Comparison of ENCODE assay signal across 19 cellular contexts in the genomic region with DNA sequence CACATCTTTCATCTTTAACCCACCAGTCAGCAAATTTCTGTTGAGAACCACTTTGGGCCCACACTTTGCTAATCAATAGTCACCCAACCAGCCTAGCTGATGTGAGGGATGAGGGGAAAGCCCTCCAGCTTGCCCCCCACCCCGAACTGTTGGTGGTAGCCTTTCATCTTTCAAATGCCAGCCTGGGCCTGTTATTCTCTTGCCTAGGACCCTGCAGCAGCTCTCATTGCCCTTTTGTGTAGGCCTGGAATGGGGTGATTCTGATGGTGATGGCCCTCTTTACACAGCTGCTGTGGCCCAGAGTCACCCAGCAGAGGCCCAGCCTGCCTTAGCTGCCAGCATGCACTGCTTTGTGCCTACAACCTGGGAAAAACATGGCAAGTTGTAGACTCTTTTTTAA.
DNase-seq lines count a peak whose midpoint lies in the region; ATAC-seq, FAIRE-seq and TF ChIP-seq lines count a peak whose summit lies in the region.
"Had no signal": no experiment of that assay in that cellular context is flagged by ENCODE, and none has a peak within 500 bp of the region (broad histone marks: within the 10 kb centered on the region; RNA-seq: fewer than 3 reads in every experiment).

No MANE protein-coding gene starts in this region.

- H3K4me2 ChIP-seq in HepG2 (ENCODE audit: low read depth, low read length): no peak overlapping the region
- no peak overlapping the region for H3K4me2 ChIP-seq in K562 (ENCODE audit: insufficient read depth, low read length)

- H3K36me3 ChIP-seq in HepG2 (replicated peaks in 1 of 2; ENCODE audit: control insufficient read depth in 1 of 2, insufficient read depth in 2 of 2, low read length in 2 of 2) (no peaks in the 10 kb centered on the region), right lobe of liver (no peaks in the 10 kb centered on the region), K562 (ENCODE audit: control insufficient read depth, insufficient read depth, low read length) (no peaks in the 10 kb centered on the region)

- H2AFZ ChIP-seq in HepG2 (ENCODE audit: low read length) (no peak overlapping the region), K562 (ENCODE audit: low read depth, low read length) (no peak overlapping the region)

- in situ Hi-C loops in HepG2 (cut with HindIII; ENCODE audit: extremely low pct_ligation_motif_present, low pct_unique_long_range_greater_than_20kb): no loop called here
- in situ Hi-C loops in K562 (cut with MboI): no loop called here

- ATAC-seq in HepG2 (no peak), right lobe of liver (no peak), K562 (no peak)
- no peak for ATAC-seq in effector memory CD8-positive, alpha-beta T cell (replicated peaks)
- ATAC-seq: GM12878 had no signal

- peaks cover 10 to 27% of the 10 kb centered on the region in 2 donors for H3K9me3 Mint-ChIP-seq in effector memory CD8-positive, alpha-beta T cell

- intact Hi-C loops in HepG2 (cut with micrococcal nuclease; ENCODE audit: unreplicated experiment) (no loop called here), right lobe of liver (cut with DNase I) (no loop called here), K562 (cut with micrococcal nuclease) (no loop called here)

- H3K9me3 ChIP-seq in HepG2 (ENCODE audit: low read length) (peaks cover 88% of the 10 kb centered on the region), right lobe of liver (no peaks in the 10 kb centered on the region), K562 (replicated peaks; ENCODE audit: control insufficient read depth, insufficient read depth, low read depth, low read length) (no peaks in the 10 kb centered on the region)

- no peak for DNase-seq in HepG2 (ENCODE audit: low spot score)
- no peak for DNase-seq in right lobe of liver
- no peak for DNase-seq in K562 (ENCODE audit: extremely low read depth in 1 of 4, low spot score in 3 of 4)
- DNase-seq in iPS-NIHi11 (ENCODE audit: low spot score): peak; percentile 35
- no peak for DNase-seq in effector memory CD8-positive, alpha-beta T cell
- no peak for DNase-seq in NCI-H2171 treated with DMSO at 0.1 percent for 48 hours (lab: John Stamatoyannopoulos, UW)
- no peak for DNase-seq in NCI-H69 (lab: John Stamatoyannopoulos, UW)
- DNase-seq: C1 segment of cervical spinal cord; CD4-positive, CD25-positive, alpha-beta regulatory T cell; CD8-positive, alpha-beta memory T cell; COR-L47; DMS 273 treated with DMSO at 0.1 percent for 48 hours; DMS53; DND-41; EL had no signal

- H3K27ac ChIP-seq in HepG2 (ENCODE audit: extremely low read length, insufficient read depth, low read length) (no peak overlapping the region), right lobe of liver (no peak overlapping the region), K562 (ENCODE audit: extremely low read depth, low read depth, low read length) (no peak overlapping the region)
- H3K27ac ChIP-seq: 22Rv1 had no signal

- no peaks in the 10 kb centered on the region for H3K27me3 ChIP-seq in HepG2 (ENCODE audit: control insufficient read depth in 1 of 2, insufficient read depth in 2 of 2, low read length in 2 of 2)
- H3K27me3 ChIP-seq in right lobe of liver: no peaks in the 10 kb centered on the region
- no peaks in the 10 kb centered on the region for H3K27me3 ChIP-seq in K562 (ENCODE audit: control insufficient read depth in 2 of 2, insufficient read depth in 2 of 2, low read length in 2 of 2)

- no peak overlapping the region for H3K4me3 Mint-ChIP-seq in effector memory CD8-positive, alpha-beta T cell
- H3K4me3 Mint-ChIP-seq: B cell; CD4-positive, CD25-positive, alpha-beta regulatory T cell; CD8-positive, alpha-beta memory T cell had no signal

- TF ChIP-seq CTCF in HepG2 (CRISPR knock-in tag; IDR thresholded peaks at IDR 0.05) (no peak), right lobe of liver (IDR thresholded peaks at IDR 0.05) (no peak), K562 (IDR thresholded peaks at IDR 0.05 in 2 of 3, conservative IDR thresholded peaks at IDR 0.05 in 1 of 3; ENCODE audit: insufficient read depth in 2 of 3, low read depth in 1 of 3, low read length in 3 of 3) (no peak)

- CTCF ChIA-PET in HepG2 (lab: Yijun Ruan, JAX; ENCODE audit: low intra/inter-chr PET ratio, low total read pairs) (no interaction called here), K562 (lab: Yijun Ruan, JAX; ENCODE audit: low intra/inter-chr PET ratio) (no interaction called here)

- H3K4me1 ChIP-seq in HepG2 (ENCODE audit: insufficient read depth, low read length) (no peaks in the 10 kb centered on the region), right lobe of liver (no peaks in the 10 kb centered on the region), K562 (replicated peaks in 1 of 2; ENCODE audit: control insufficient read depth in 2 of 2, insufficient read depth in 2 of 2, low read length in 2 of 2) (no peaks in the 10 kb centered on the region)

- H3K36me3 Mint-ChIP-seq in effector memory CD8-positive, alpha-beta T cell (ENCODE audit: insufficient read depth): no peaks in the 10 kb centered on the region
- H3K36me3 Mint-ChIP-seq: CD4-positive, CD25-positive, alpha-beta regulatory T cell had no signal

- H3K9me1 ChIP-seq in K562 (ENCODE audit: control insufficient read depth, insufficient read depth, low read length): no peaks in the 10 kb centered on the region

- H3K4me3 ChIP-seq in HepG2 (replicated peaks in 1 of 3; ENCODE audit: insufficient read depth in 1 of 3, low read depth in 2 of 3, low read length in 3 of 3) (no peak overlapping the region), right lobe of liver (no peak overlapping the region), K562 (no peak overlapping the region)
- H3K4me3 ChIP-seq: GM12878 had no signal

- TF ChIP-seq POLR2A in HepG2 (IDR thresholded peaks at IDR 0.05; ENCODE audit: insufficient read depth in 1 of 2, low read depth in 2 of 2, low read length in 2 of 2): no peak
- no peak for TF ChIP-seq POLR2A in right lobe of liver (IDR thresholded peaks at IDR 0.05)
- TF ChIP-seq POLR2A in K562 (conservative IDR thresholded peaks at IDR 0.05): no peak

- H3K27ac Mint-ChIP-seq in effector memory CD8-positive, alpha-beta T cell: no peak overlapping the region
- H3K27ac Mint-ChIP-seq: B cell; CD4-positive, CD25-positive, alpha-beta regulatory T cell; CD8-positive, alpha-beta memory T cell had no signal

- H3K79me2 ChIP-seq in HepG2 (ENCODE audit: insufficient read depth, low read length) (no peaks in the 10 kb centered on the region), K562 (ENCODE audit: control insufficient read depth, insufficient read depth, low read length) (no peaks in the 10 kb centered on the region)

- H4K20me1 ChIP-seq in HepG2 (ENCODE audit: insufficient read depth, low read length): no peaks in the 10 kb centered on the region
- no peaks in the 10 kb centered on the region for H4K20me1 ChIP-seq in K562 (replicated peaks; ENCODE audit: control insufficient read depth, insufficient read depth, low read length)

- no peak for TF ChIP-seq EP300 in HepG2 (IDR thresholded peaks at IDR 0.05; ENCODE audit: low read depth in 2 of 2, low read length in 2 of 2)
- no peak for TF ChIP-seq EP300 in HepG2 (CRISPR knock-in tag; IDR thresholded peaks at IDR 0.05; ENCODE audit: borderline replicate concordance)
- TF ChIP-seq EP300 in K562 (IDR thresholded peaks at IDR 0.05; ENCODE audit: low read length): no peak

- peaks cover 9 to 20% of the 10 kb centered on the region in 2 donors for H3K27me3 Mint-ChIP-seq in effector memory CD8-positive, alpha-beta T cell

- H3K9ac ChIP-seq in HepG2 (ENCODE audit: insufficient read depth, low read depth, low read length) (no peak overlapping the region), K562 (ENCODE audit: insufficient read depth in 1 of 2, low read depth in 2 of 2, low read length in 2 of 2) (no peak overlapping the region)

- TF ChIP-seq RAD21 in HepG2 (CRISPR knock-in tag; IDR thresholded peaks at IDR 0.05): no peak
- TF ChIP-seq RAD21 in K562 (CRISPR knock-in tag; conservative IDR thresholded peaks at IDR 0.05 in 1 of 2, IDR thresholded peaks at IDR 0.05 in 1 of 2): no peak

- BruUV-seq in HepG2 (replicated peaks; lab: Mats Ljungman, UMichigan) (no TSS peak), K562 (replicated peaks; lab: Mats Ljungman, UMichigan) (no TSS peak)

- POLR2A ChIA-PET in HepG2 (lab: Yijun Ruan, JAX) (no interaction called here), K562 (lab: Yijun Ruan, JAX) (interaction anchor here (0.6 kb wide), 1 partner anchor 14 kb away, joined by 3 read pairs; no protein-coding TSS in a partner anchor)

- H3K4me1 Mint-ChIP-seq in effector memory CD8-positive, alpha-beta T cell (ENCODE audit: low read depth in 2 of 2): no peaks in the 10 kb centered on the region
- H3K4me1 Mint-ChIP-seq: B cell; CD4-positive, CD25-positive, alpha-beta regulatory T cell; CD8-positive, alpha-beta memory T cell had no signal

- 0% methylated on average over 1 of the region's 1 CpG for WGBS in HepG2 (ENCODE audit: low lambda C conversion rate)
- no CpG with 5 or more reads among the region's 1 CpG for WGBS in right lobe of liver (ENCODE audit: insufficient coverage, low coverage, low lambda C conversion rate, missing lambda C conversion rate)
- 0% methylated on average over 1 of the region's 1 CpG for WGBS in K562 (ENCODE audit: insufficient coverage, low coverage, missing lambda C conversion rate)

- FAIRE-seq in HepG2 (lab: Jason Lieb, UNC): no peak
- no peak for FAIRE-seq in K562 (lab: Jason Lieb, UNC)
- FAIRE-seq: GM12878, H54 had no signal

TF ChIP-seq in HepG2, 621 proteins besides CTCF, POLR2A, EP300 and RAD21:
- no peak for TF ChIP-seq ESRRA (CRISPR knock-in tag; IDR thresholded peaks at IDR 0.05; ENCODE audit: low read depth)
- TF ChIP-seq NR2F6 (IDR thresholded peaks at IDR 0.05): no peak
- TF ChIP-seq NR2F6 (CRISPR knock-in tag; IDR thresholded peaks at IDR 0.05): no peak
- peak; percentile 42 for TF ChIP-seq MAFF (IDR thresholded peaks at IDR 0.05; ENCODE audit: low read depth, low read length)
- no peak for TF ChIP-seq ELF4 (CRISPR knock-in tag; IDR thresholded peaks at IDR 0.05; ENCODE audit: borderline replicate concordance)
- TF ChIP-seq ZNF30 (CRISPR knock-in tag; IDR thresholded peaks at IDR 0.05): no peak
- TF ChIP-seq MAFK (conservative IDR thresholded peaks at IDR 0.05 in 1 of 2, IDR thresholded peaks at IDR 0.05 in 1 of 2; ENCODE audit: low read length in 2 of 2): peak; percentile 35 to 58; a peak in 3 of 4 replicates

TF ChIP-seq in K562, 482 proteins besides CTCF, POLR2A, EP300 and RAD21:
- TF ChIP-seq ZNF212 (CRISPR knock-in tag; IDR thresholded peaks at IDR 0.05): no peak
- 0 out of 2 replicates have a peak, but pooled peaks have one; percentile 10 for TF ChIP-seq ZNF316 (IDR thresholded peaks at IDR 0.05)
TF ChIP-seq in K562: peak in this region for 1.

Comparison
In these comparisons a context has a peak if more than half of its experiments do, and no peak if none do; other contexts are left out.
1. Of the 241 proteins assayed by ChIP-seq in both HepG2 and K562: peak only in HepG2: MAFF and MAFK; only in K562: none; in both: none; in neither: 239.